Comparison of ENCODE assay signal across 39 cellular contexts in genomic region chr3:193416629-193417028, GRCh38. TPM values are rescaled to one million over a fixed set of nuclear protein-coding genes. Genes with fewer than 3 reads are reported as not detected.
"Had no signal": no experiment of that assay in that cellular context is flagged by ENCODE, and none has a peak within 500 bp of the region (broad histone marks: within the 10 kb centered on the region; RNA-seq: fewer than 3 reads in every experiment).

No MANE protein-coding gene starts in this region.

- H3K27ac Mint-ChIP-seq: activated naive CD4-positive, alpha-beta T cell treated with anti-CD3 and anti-CD28 coated beads for 36 hours; activated naive CD4-positive, alpha-beta T cell treated with anti-CD3 and anti-CD28 coated beads, Interleukin-2, amount 10 ng/mL, durations not matched to agents 7 days and 5 days; activated naive CD4-positive, alpha-beta T cell treated with anti-CD3 and anti-CD28 coated beads, Interleukin-2, amount 50 U/mL, for 24 hours; activated naive CD4-positive, alpha-beta T cell treated with anti-CD3 and anti-CD28 coated beads, Interleukin-2, amount 50 U/mL, for 72 hours; activated naive CD8-positive, alpha-beta T cell; activated naive CD8-positive, alpha-beta T cell treated with anti-CD3 and anti-CD28 coated beads, Interleukin-2, amount 50 U/mL, for 24 hours; activated T-cell treated with anti-CD3 and anti-CD28 coated beads, Interleukin-2, amount 50 U/mL, for 24 hours; activated T-cell treated with anti-CD3 and anti-CD28 coated beads, Interleukin-2, amount 50 U/mL, for 72 hours; activated T-helper 1 cell treated with anti-CD3 and anti-CD28 coated beads, Interleukin-12 subunit alpha, Interleukin-12 subunit beta, Interleukin-2, Interleukin-4 antibody, amounts not matched to agents 30 ng/mL and 10 ng/mL and 1 ng/mL, durations not matched to agents 14 hours and 24 hours and 36 hours; activated T-helper 17 cell treated with anti-CD3 and anti-CD28 coated beads, Interleukin-2, amount 50 U/mL, for 72 hours; activated T-helper 2 cell treated with anti-CD3 and anti-CD28 coated beads, Interferon-gamma antibody, Interleukin-2, Interleukin-4, amounts not matched to agents 10 μg/mL and 5 μg/mL and 100 μg/mL, durations not matched to agents 14 hours and 24 hours and 36 hours; brain had no signal

- H3K9me3 ChIP-seq: adrenal gland had no signal

- H3K27me3 Mint-ChIP-seq: activated naive CD4-positive, alpha-beta T cell treated with anti-CD3 and anti-CD28 coated beads, Interleukin-2, amount 10 ng/mL, durations not matched to agents 7 days and 5 days; activated naive CD4-positive, alpha-beta T cell treated with anti-CD3 and anti-CD28 coated beads, Interleukin-2, amount 50 U/mL, for 24 hours; activated naive CD8-positive, alpha-beta T cell; activated naive CD8-positive, alpha-beta T cell treated with anti-CD3 and anti-CD28 coated beads, Interleukin-2, amount 50 U/mL, for 24 hours; activated T-cell treated with anti-CD3 and anti-CD28 coated beads, Interleukin-2, amount 50 U/mL, for 24 hours had no signal

- H3K4me3 Mint-ChIP-seq: activated naive CD4-positive, alpha-beta T cell treated with anti-CD3 and anti-CD28 coated beads for 36 hours; activated naive CD4-positive, alpha-beta T cell treated with anti-CD3 and anti-CD28 coated beads, Interleukin-2, amount 10 ng/mL, durations not matched to agents 7 days and 5 days; activated naive CD4-positive, alpha-beta T cell treated with anti-CD3 and anti-CD28 coated beads, Interleukin-2, amount 50 U/mL, for 24 hours; activated naive CD8-positive, alpha-beta T cell; activated naive CD8-positive, alpha-beta T cell treated with anti-CD3 and anti-CD28 coated beads, Interleukin-2, amount 50 U/mL, for 24 hours; activated T-cell treated with anti-CD3 and anti-CD28 coated beads, Interleukin-2, amount 50 U/mL, for 24 hours; activated T-cell treated with anti-CD3 and anti-CD28 coated beads, Interleukin-2, amount 50 U/mL, for 4 hours; activated T-cell treated with anti-CD3 and anti-CD28 coated beads, Interleukin-2, amount 50 U/mL, for 72 hours; activated T-helper 1 cell treated with anti-CD3 and anti-CD28 coated beads, Interleukin-12 subunit alpha, Interleukin-12 subunit beta, Interleukin-2, Interleukin-4 antibody, amounts not matched to agents 30 ng/mL and 10 ng/mL and 1 ng/mL, durations not matched to agents 14 hours and 24 hours and 36 hours; activated T-helper 17 cell treated with anti-CD3 and anti-CD28 coated beads, Interleukin-2, amount 50 U/mL, for 72 hours; brain; central memory CD8-positive, alpha-beta T cell had no signal

- H3K4me3 ChIP-seq: adrenal gland, ascending aorta, body of pancreas, breast epithelium, cardiac muscle cell had no signal

- H3K36me3 ChIP-seq: adrenal gland, ascending aorta, brain microvascular endothelial cell, breast epithelium, cardiac muscle cell had no signal

- H3K36me3 Mint-ChIP-seq: activated naive CD4-positive, alpha-beta T cell treated with anti-CD3 and anti-CD28 coated beads, Interleukin-2, amount 10 ng/mL, durations not matched to agents 7 days and 5 days had no signal

- H3K4me1 ChIP-seq: adrenal gland, ascending aorta, body of pancreas, breast epithelium had no signal

- H3K4me1 Mint-ChIP-seq: activated naive CD4-positive, alpha-beta T cell treated with anti-CD3 and anti-CD28 coated beads, Interleukin-2, amount 10 ng/mL, durations not matched to agents 7 days and 5 days; activated naive CD4-positive, alpha-beta T cell treated with anti-CD3 and anti-CD28 coated beads, Interleukin-2, amount 50 U/mL, for 24 hours; activated naive CD8-positive, alpha-beta T cell treated with anti-CD3 and anti-CD28 coated beads, Interleukin-2, amount 50 U/mL, for 24 hours; activated T-helper 17 cell treated with anti-CD3 and anti-CD28 coated beads, Interleukin-2, amount 50 U/mL, for 72 hours; brain; central memory CD8-positive, alpha-beta T cell had no signal

- H3K27ac ChIP-seq: adrenal gland, ascending aorta, body of pancreas, brain microvascular endothelial cell, breast epithelium, cardiac muscle cell had no signal

- DNase-seq: activated effector memory CD4-positive, alpha-beta T cell treated with anti-CD3 and anti-CD28 coated beads, Interleukin-2, amount 50 U/mL, for 16 hours; activated effector memory CD4-positive, alpha-beta T cell treated with Interleukin-2 at 50 U/mL for 16 hours; activated gamma-delta T cell; activated gamma-delta T cell treated with Interleukin-2 at 50 U/mL for 16 hours; activated naive CD4-positive, alpha-beta T cell; activated naive CD4-positive, alpha-beta T cell treated with anti-CD3 and anti-CD28 coated beads for 36 hours; activated naive CD4-positive, alpha-beta T cell treated with anti-CD3 and anti-CD28 coated beads, Interleukin-2, amount 10 ng/mL, durations not matched to agents 7 days and 5 days; activated naive CD4-positive, alpha-beta T cell treated with anti-CD3 and anti-CD28 coated beads, Interleukin-2, amount 50 U/mL, for 16 hours; activated naive CD4-positive, alpha-beta T cell treated with Interleukin-2 at 50 U/mL for 16 hours; activated naive CD8-positive, alpha-beta T cell treated with anti-CD3 and anti-CD28 coated beads, Interleukin-2, amount 50 U/mL, for 24 hours; activated T-cell treated with anti-CD3 and anti-CD28 coated beads, Interleukin-2, amount 50 U/mL, for 1 hour; activated T-cell treated with anti-CD3 and anti-CD28 coated beads, Interleukin-2, amount 50 U/mL, for 24 hours; activated T-cell treated with anti-CD3 and anti-CD28 coated beads, Interleukin-2, amount 50 U/mL, for 4 hours; activated T-cell treated with anti-CD3 and anti-CD28 coated beads, Interleukin-2, amount 50 U/mL, for 48 hours; activated T-cell treated with anti-CD3 and anti-CD28 coated beads, Interleukin-2, amount 50 U/mL, for 72 hours; adrenal gland; amniotic stem cell; amygdala; anterior cingulate cortex; aorta; body of pancreas; brain microvascular endothelial cell; central memory CD4-positive, alpha-beta T cell; cerebellar nuclear complex had no signal

- ATAC-seq: activated naive CD4-positive, alpha-beta T cell treated with anti-CD3 and anti-CD28 coated beads, Interleukin-2, amount 50 U/mL, for 72 hours; activated naive CD8-positive, alpha-beta T cell treated with anti-CD3 and anti-CD28 coated beads, Interleukin-2, amount 50 U/mL, for 24 hours; activated T-cell treated with anti-CD3 and anti-CD28 coated beads, Interleukin-2, amount 50 U/mL, for 4 hours; activated T-cell treated with anti-CD3 and anti-CD28 coated beads, Interleukin-2, amount 50 U/mL, for 72 hours; activated T-helper 17 cell treated with anti-CD3 and anti-CD28 coated beads, Interleukin-2, amount 50 U/mL, for 72 hours; body of pancreas had no signal

RNA-seq across cellular contexts. Expression of gene ATP13A5, which starts 38.1 kb away (rescaled TPM):
- total RNA-seq: activated naive CD4-positive, alpha-beta T cell treated with anti-CD3 and anti-CD28 coated beads for 36 hours; activated naive CD4-positive, alpha-beta T cell treated with anti-CD3 and anti-CD28 coated beads, Interleukin-2, amount 50 U/mL, for 72 hours; activated T-cell treated with anti-CD3 and anti-CD28 coated beads, Interleukin-2, amount 50 U/mL, for 4 hours; activated T-cell treated with anti-CD3 and anti-CD28 coated beads, Interleukin-2, amount 50 U/mL, for 72 hours; activated T-helper 1 cell treated with anti-CD3 and anti-CD28 coated beads, Interleukin-12 subunit alpha, Interleukin-12 subunit beta, Interleukin-2, Interleukin-4 antibody, amounts not matched to agents 30 ng/mL and 10 ng/mL and 1 ng/mL, durations not matched to agents 14 hours and 24 hours and 36 hours; activated T-helper 17 cell treated with anti-CD3 and anti-CD28 coated beads, Interleukin-2, amount 50 U/mL, for 72 hours; activated T-helper 2 cell treated with anti-CD3 and anti-CD28 coated beads, Interferon-gamma antibody, Interleukin-2, Interleukin-4, amounts not matched to agents 10 μg/mL and 5 μg/mL and 100 μg/mL, durations not matched to agents 14 hours and 24 hours and 36 hours; aorta; ascending aorta; astrocyte; body of pancreas; bronchial epithelial cell; cardiac muscle cell; cardiac septum; chondrocyte had no signal
